10 cellular contexts compared by ENCODE assay signal in genomic region chr11:124421043-124421442, GRCh38. TPM values are rescaled to one million over a fixed set of nuclear protein-coding genes. Genes with fewer than 3 reads are reported as not detected.
"Had no signal": no experiment of that assay in that cellular context is flagged by ENCODE, and none has a peak within 500 bp of the region (broad histone marks: within the 10 kb centered on the region; RNA-seq: fewer than 3 reads in every experiment).

No MANE protein-coding gene starts in this region.

- FAIRE-seq: H1, H54, HepG2 had no signal

- H3K9ac ChIP-seq: GM23248 had no signal

- DNase-seq: GM23248, H9, HCEC 1CT, KG1 had no signal

- H2AFZ ChIP-seq: GM23248 had no signal

- ATAC-seq: HepG2 had no signal

- H3K27ac ChIP-seq: GM23248, HL-60 had no signal

- H3K4me3 ChIP-seq: GM23248 had no signal

RNA-seq across cellular contexts. Expression of gene OR8B4, which starts 3.6 kb away (rescaled TPM):
- total RNA-seq: GM23248, H1, H9, HepG2, HT1080 had no signal
- polyA plus RNA-seq: GM23248, H1, HepG2, IgD-negative memory B cell had no signal

RNA-seq across cellular contexts. Expression of gene OR8B3, which starts 22.2 kb away (rescaled TPM):
- total RNA-seq: GM23248, H1, H9, HepG2, HT1080 had no signal
- polyA plus RNA-seq: GM23248, H1, HepG2, IgD-negative memory B cell had no signal

RNA-seq across cellular contexts. Expression of gene OR8B8, which starts 24.5 kb away (rescaled TPM):
- total RNA-seq: GM23248, H1, H9, HepG2, HT1080 had no signal
- polyA plus RNA-seq: GM23248, H1, HepG2, IgD-negative memory B cell had no signal

RNA-seq across cellular contexts. Expression of gene OR8B2, which starts 36.7 kb away (rescaled TPM):
- total RNA-seq: GM23248, H1, H9, HepG2, HT1080 had no signal
- polyA plus RNA-seq: GM23248, H1, HepG2, IgD-negative memory B cell had no signal
